In the genomic region with DNA sequence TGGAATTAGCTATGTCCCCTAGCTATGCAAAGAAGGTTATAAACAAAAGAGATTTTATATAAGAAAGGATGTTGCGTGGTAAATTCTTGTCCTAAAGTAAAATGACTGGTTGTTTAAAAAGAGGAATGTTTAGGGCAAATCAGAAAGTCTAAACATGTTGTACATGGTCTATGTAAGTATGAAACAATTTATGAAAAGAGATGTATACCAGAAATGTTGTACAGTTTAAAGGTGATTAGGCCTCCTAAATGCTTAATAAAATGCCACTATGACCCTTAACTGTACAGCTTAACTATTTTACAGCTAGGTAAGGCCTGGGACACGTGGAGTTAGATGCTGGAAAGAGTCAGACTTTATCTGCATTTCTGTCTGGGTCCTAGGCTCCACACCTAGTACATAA, we compare ENCODE assay signal across 31 cellular contexts.
"Had no signal": no experiment of that assay in that cellular context is flagged by ENCODE, and none has a peak within 500 bp of the region (broad histone marks: within the 10 kb centered on the region; RNA-seq: fewer than 3 reads in every experiment).

No MANE protein-coding gene starts in this region.

- H3K4me3 ChIP-seq: coronary artery, dorsolateral prefrontal cortex had no signal

- H3K4me1 Mint-ChIP-seq: activated CD4-positive, alpha-beta memory T cell treated with anti-CD3 and anti-CD28 coated beads, Interleukin-2, amount 10 ng/mL, durations not matched to agents 7 days and 5 days; activated CD4-positive, alpha-beta T cell treated with anti-CD3 and anti-CD28 coated beads, Interleukin-2, amount 10 ng/mL, durations not matched to agents 7 days and 5 days; central memory CD8-positive, alpha-beta T cell; endodermal cell; T-helper 17 cell had no signal

- H3K4me3 Mint-ChIP-seq: activated CD4-positive, alpha-beta memory T cell treated with anti-CD3 and anti-CD28 coated beads, Interleukin-2, amount 10 ng/mL, durations not matched to agents 7 days and 5 days; activated CD4-positive, alpha-beta T cell treated with anti-CD3 and anti-CD28 coated beads, Interleukin-2, amount 10 ng/mL, durations not matched to agents 7 days and 5 days; activated naive CD8-positive, alpha-beta T cell; activated T-cell treated with anti-CD3 and anti-CD28 coated beads, Interleukin-2, amount 50 U/mL, for 24 hours; activated T-cell treated with anti-CD3 and anti-CD28 coated beads, Interleukin-2, amount 50 U/mL, for 72 hours; central memory CD8-positive, alpha-beta T cell; dendritic cell treated with granulocyte-macrophage colony-stimulating factor and Interleukin-4, amounts not matched to agents 40 ng/mL and 50 ng/mL, for 4 days; endodermal cell; T-helper 17 cell; T-helper 2 cell treated with Interferon-gamma antibody and Interleukin-4, amounts not matched to agents 5 μg/mL and 100 μg/mL, for 36 hours had no signal

- H3K36me3 Mint-ChIP-seq: activated naive CD8-positive, alpha-beta T cell had no signal

- H3K27me3 ChIP-seq: brain microvascular endothelial cell had no signal

- H3K36me3 ChIP-seq: brain microvascular endothelial cell had no signal

- H3K27ac Mint-ChIP-seq: activated CD4-positive, alpha-beta memory T cell treated with anti-CD3 and anti-CD28 coated beads, Interleukin-2, amount 10 ng/mL, durations not matched to agents 7 days and 5 days; activated CD4-positive, alpha-beta T cell treated with anti-CD3 and anti-CD28 coated beads, Interleukin-2, amount 10 ng/mL, durations not matched to agents 7 days and 5 days; activated naive CD8-positive, alpha-beta T cell; activated T-cell treated with anti-CD3 and anti-CD28 coated beads, Interleukin-2, amount 50 U/mL, for 24 hours; activated T-cell treated with anti-CD3 and anti-CD28 coated beads, Interleukin-2, amount 50 U/mL, for 72 hours; dendritic cell treated with granulocyte-macrophage colony-stimulating factor and Interleukin-4, amounts not matched to agents 40 ng/mL and 50 ng/mL, for 4 days; endodermal cell; T-helper 17 cell; T-helper 2 cell treated with Interferon-gamma antibody and Interleukin-4, amounts not matched to agents 5 μg/mL and 100 μg/mL, for 36 hours had no signal

- H3K9me3 Mint-ChIP-seq: activated CD4-positive, alpha-beta T cell treated with anti-CD3 and anti-CD28 coated beads, Interleukin-2, amount 10 ng/mL, durations not matched to agents 7 days and 5 days had no signal

- H3K27me3 Mint-ChIP-seq: activated CD4-positive, alpha-beta memory T cell treated with anti-CD3 and anti-CD28 coated beads, Interleukin-2, amount 10 ng/mL, durations not matched to agents 7 days and 5 days; activated CD4-positive, alpha-beta T cell treated with anti-CD3 and anti-CD28 coated beads, Interleukin-2, amount 10 ng/mL, durations not matched to agents 7 days and 5 days; activated naive CD8-positive, alpha-beta T cell; activated T-cell treated with anti-CD3 and anti-CD28 coated beads, Interleukin-2, amount 50 U/mL, for 24 hours; central memory CD8-positive, alpha-beta T cell; dendritic cell treated with granulocyte-macrophage colony-stimulating factor and Interleukin-4, amounts not matched to agents 40 ng/mL and 50 ng/mL, for 4 days; T-helper 17 cell had no signal

- H3K27ac ChIP-seq: brain microvascular endothelial cell, coronary artery, dorsolateral prefrontal cortex had no signal

- FAIRE-seq: astrocyte, bronchial epithelial cell, frontal cortex had no signal

- DNase-seq: activated CD4-positive, alpha-beta memory T cell treated with anti-CD3 and anti-CD28 coated beads, Interleukin-2, amount 10 ng/mL, durations not matched to agents 7 days and 5 days; activated CD4-positive, alpha-beta T cell treated with anti-CD3 and anti-CD28 coated beads for 4 hours; activated CD4-positive, alpha-beta T cell treated with anti-CD3 and anti-CD28 coated beads, Interleukin-2, amount 10 ng/mL, durations not matched to agents 7 days and 5 days; activated CD4-positive, alpha-beta T cell treated with anti-CD3 and anti-CD28 coated beads, Interleukin-2, amount 50 U/mL, for 4 hours; activated CD4-positive, CD25-positive, alpha-beta regulatory T cell; activated CD4-positive, CD25-positive, alpha-beta regulatory T cell treated with anti-CD3 and anti-CD28 coated beads, Interleukin-2, amount 50 U/mL, for 72 hours; activated CD8-positive, alpha-beta memory T cell treated with anti-CD3 and anti-CD28 coated beads, Interleukin-2, amount 50 U/mL, for 48 hours; activated gamma-delta T cell; activated naive CD4-positive, alpha-beta T cell; activated naive CD4-positive, alpha-beta T cell treated with anti-CD3 and anti-CD28 coated beads, Interleukin-2, amount 50 U/mL, for 16 hours; activated T-cell treated with anti-CD3 and anti-CD28 coated beads for 4 hours; activated T-cell treated with anti-CD3 and anti-CD28 coated beads, Interleukin-2, amount 50 U/mL, for 24 hours; activated T-cell treated with anti-CD3 and anti-CD28 coated beads, Interleukin-2, amount 50 U/mL, for 72 hours; amniotic stem cell; anterior cingulate cortex; brain microvascular endothelial cell; dorsolateral prefrontal cortex; effector memory CD4-positive, alpha-beta T cell; endodermal cell; foreskin fibroblast; head of caudate nucleus; T-helper 17 cell; T1000 had no signal
